In genomic region chr7:38147005-38147404, GRCh38 we compare ENCODE assay signal across 26 cellular contexts. TPM values are rescaled to one million over a fixed set of nuclear protein-coding genes. Genes with fewer than 3 reads are reported as not detected.
DNase-seq lines count a peak whose midpoint lies in the region; ATAC-seq and TF ChIP-seq lines count a peak whose summit lies in the region.
"Had no signal": no experiment of that assay in that cellular context is flagged by ENCODE, and none has a peak within 500 bp of the region (broad histone marks: within the 10 kb centered on the region; RNA-seq: fewer than 3 reads in every experiment).

No MANE protein-coding gene starts in this region.

- no peak overlapping the region for H3K23ac ChIP-seq in H9 (ENCODE audit: insufficient read length, low read depth, low read length)

- H4K5ac ChIP-seq in H9 (ENCODE audit: insufficient read length, low read depth, low read length), result no peak overlapping the region

- H3K36me3 Mint-ChIP-seq in GM23338 (ENCODE audit: low read depth) (no peaks in the 10 kb centered on the region), H9 (ENCODE audit: insufficient read depth in 1 of 3, low read depth in 3 of 3) (no peaks in the 10 kb centered on the region)
- H3K36me3 Mint-ChIP-seq: CD14-positive monocyte; natural killer cell treated with Interleukin-12 subunit alpha and Interleukin-12 subunit beta and Interleukin-15 and Interleukin-18, amount 100 ng/mL, for 72 hours; stimulated activated effector memory CD8-positive, alpha-beta T cell treated with anti-CD3 and anti-CD28 coated beads, Interleukin-12 subunit alpha, Interleukin-12 subunit beta, amount 100 ng/mL, for 72 hours had no signal

- H3K27me3 Mint-ChIP-seq in GM23338 (ENCODE audit: insufficient read depth, low read depth, poor library complexity) (no peaks in the 10 kb centered on the region), H9 (ENCODE audit: low read depth) (no peaks in the 10 kb centered on the region; the same call in 1 of the 2 replicates)

- no peak overlapping the region for H3K14ac ChIP-seq in H9 (ENCODE audit: insufficient read depth, low read length)

- H4K8ac ChIP-seq in H9 (replicated peaks; ENCODE audit: insufficient read length, low read depth, low read length), result no peak overlapping the region

- no peak overlapping the region for H2BK15ac ChIP-seq in H9 (ENCODE audit: low read depth, low read length)

- no peak overlapping the region for H3T11ph ChIP-seq in H9 (ENCODE audit: low read length)

- no peak overlapping the region for H2BK12ac ChIP-seq in H9 (ENCODE audit: insufficient read length, low read depth, low read length)

- ATAC-seq in GM23338 (no peak), RWPE2 (ENCODE audit: low read depth) (0 out of 3 replicates have a peak, but pooled peaks have one; percentile 21), left lung (peak; percentile 97), GM21737 (IDR thresholded peaks at IDR 0.05; ENCODE audit: unreplicated experiment) (no peak)
- ATAC-seq: natural killer cell treated with Interleukin-12 subunit alpha and Interleukin-12 subunit beta and Interleukin-15 and Interleukin-18, amount 100 ng/mL, for 72 hours; Panc1; stimulated activated effector memory CD8-positive, alpha-beta T cell treated with anti-CD3 and anti-CD28 coated beads, Interleukin-12 subunit alpha, Interleukin-12 subunit beta, amount 100 ng/mL, for 72 hours had no signal

- no peak overlapping the region for H2BK5ac ChIP-seq in H9 (ENCODE audit: insufficient read length, low read length)

- no peak overlapping the region for H3K56ac ChIP-seq in H9 (ENCODE audit: insufficient read length, low read depth, low read length)

- intact Hi-C loops in left lung (cut with DNase I), result no loop called here

- H3K27ac ChIP-seq in GM23338 (ENCODE audit: low read depth), result no peak overlapping the region
- no peak overlapping the region for H3K27ac ChIP-seq in RWPE2 (ENCODE audit: poor library complexity, severe bottlenecking)
- H3K27ac ChIP-seq in left lung, result no peak overlapping the region
- H3K27ac ChIP-seq in H9 (ENCODE audit: insufficient read length, low read depth, low read length), result no peak overlapping the region
- H3K27ac ChIP-seq: cardiac muscle cell, parathyroid adenoma, SK-N-MC, thoracic aorta, WERI-Rb-1 had no signal

- H4K20me1 ChIP-seq in GM23338 (replicated peaks; ENCODE audit: insufficient read depth) (no peaks in the 10 kb centered on the region), H9 (ENCODE audit: control insufficient read depth, insufficient read depth, insufficient read length) (no peaks in the 10 kb centered on the region)

- H3K4me3 ChIP-seq in GM23338 (no peak overlapping the region), RWPE2 (ENCODE audit: severe bottlenecking) (no peak overlapping the region), left lung (no peak overlapping the region)
- H3K4me3 ChIP-seq: cardiac muscle cell, SK-N-MC, thoracic aorta had no signal

- TF ChIP-seq CTCF in GM23338 (conservative IDR thresholded peaks at IDR 0.05; ENCODE audit: low read depth in 2 of 2) (no peak), RWPE2 (IDR thresholded peaks at IDR 0.05; ENCODE audit: poor library complexity, severe bottlenecking) (no peak), left lung (IDR thresholded peaks at IDR 0.05) (no peak), H9 (conservative IDR thresholded peaks at IDR 0.05) (no peak)

- no peaks in the 10 kb centered on the region for H3K9me3 Mint-ChIP-seq in GM23338
- H3K9me3 Mint-ChIP-seq in H9, result no peaks in the 10 kb centered on the region
- H3K9me3 Mint-ChIP-seq: activated CD4-positive, alpha-beta memory T cell treated with anti-CD3 and anti-CD28 coated beads, Interleukin-2, amount 10 ng/mL, durations not matched to agents 7 days and 5 days; natural killer cell treated with Interleukin-12 subunit alpha and Interleukin-12 subunit beta and Interleukin-15 and Interleukin-18, amount 100 ng/mL, for 72 hours; stimulated activated effector memory CD8-positive, alpha-beta T cell treated with anti-CD3 and anti-CD28 coated beads, Interleukin-12 subunit alpha, Interleukin-12 subunit beta, amount 100 ng/mL, for 72 hours had no signal

- no peak overlapping the region for H2BK20ac ChIP-seq in H9 (ENCODE audit: low read depth, low read length, poor library complexity, severe bottlenecking)

- H3K4me1 Mint-ChIP-seq in GM23338 (no peaks in the 10 kb centered on the region), H9 (peaks cover 0 to 4% of the 10 kb centered on the region in 2 experiments; a peak in 2 of 4 replicates)
- H3K4me1 Mint-ChIP-seq: activated CD4-positive, alpha-beta memory T cell treated with anti-CD3 and anti-CD28 coated beads, Interleukin-2, amount 10 ng/mL, durations not matched to agents 7 days and 5 days; stimulated activated effector memory CD8-positive, alpha-beta T cell treated with anti-CD3 and anti-CD28 coated beads, Interleukin-12 subunit alpha, Interleukin-12 subunit beta, amount 100 ng/mL, for 72 hours had no signal

- H3K9me2 ChIP-seq in GM23338 (ENCODE audit: insufficient read depth), result no peaks in the 10 kb centered on the region

- H3F3A ChIP-seq in GM23338 (replicated peaks; ENCODE audit: low read depth), result no peaks in the 10 kb centered on the region

- H3K4ac ChIP-seq in H9 (ENCODE audit: low read depth, low read length), result no peak overlapping the region

- DNase-seq in DMS53 (lab: John Stamatoyannopoulos, UW), result peak; percentile 89
- DNase-seq in GM23338 (ENCODE audit: low spot score), result no peak
- DNase-seq in RWPE2 (ENCODE audit: low spot score), result no peak
- DNase-seq in left lung, result peak in 1 of 2 donors; percentile 36
- DNase-seq in activated effector memory CD4-positive, alpha-beta T cell treated with anti-CD3 and anti-CD28 coated beads, Interleukin-2, amount 50 U/mL, for 16 hours, result no peak
- no peak for DNase-seq in HCEC 1CT
- no peak for DNase-seq in H9
- DNase-seq: activated CD4-positive, alpha-beta memory T cell treated with anti-CD3 and anti-CD28 coated beads, Interleukin-2, amount 10 ng/mL, durations not matched to agents 7 days and 5 days; activated naive CD4-positive, alpha-beta T cell treated with Interleukin-2 at 50 U/mL for 16 hours; amniotic stem cell; dermis blood vessel endothelial cell; GDM1; H7; kidney glomerular epithelial cell; NCI-H1436 treated with DMSO at 0.1 percent for 48 hours; T-helper 2 cell; WERI-Rb-1 had no signal

- no peak overlapping the region for H2AFZ ChIP-seq in GM23338
- no peak overlapping the region for H2AFZ ChIP-seq in H9 (ENCODE audit: low read length)
- H2AFZ ChIP-seq: parathyroid adenoma had no signal

- H3K4me2 ChIP-seq in GM23338 (no peak overlapping the region), H9 (ENCODE audit: insufficient read depth, insufficient read length, low read length) (no peak overlapping the region)

- no peaks in the 10 kb centered on the region for H3K4me1 ChIP-seq in GM23338 (ENCODE audit: insufficient read depth)
- no peaks in the 10 kb centered on the region for H3K4me1 ChIP-seq in RWPE2 (ENCODE audit: insufficient read depth, poor library complexity, severe bottlenecking)
- no peaks in the 10 kb centered on the region for H3K4me1 ChIP-seq in left lung
- no peaks in the 10 kb centered on the region for H3K4me1 ChIP-seq in H9 (ENCODE audit: insufficient read depth, low read length)
- H3K4me1 ChIP-seq: parathyroid adenoma had no signal

- no peak overlapping the region for H4K91ac ChIP-seq in H9 (ENCODE audit: insufficient read length, low read depth, low read length)

- H2AK5ac ChIP-seq in H9 (ENCODE audit: insufficient read length, low read length), result no peak overlapping the region

- H3K9ac ChIP-seq in H9 (ENCODE audit: extremely low read depth, insufficient read length, low read length), result no peak overlapping the region
- H3K9ac ChIP-seq: parathyroid adenoma had no signal

- H3K18ac ChIP-seq in H9 (ENCODE audit: insufficient read length, low read depth, low read length), result no peak overlapping the region

- H3K36me3 ChIP-seq in GM23338 (ENCODE audit: insufficient read depth) (no peaks in the 10 kb centered on the region), RWPE2 (ENCODE audit: low read depth) (no peaks in the 10 kb centered on the region), left lung (no peaks in the 10 kb centered on the region)
- H3K36me3 ChIP-seq: cardiac muscle cell, thoracic aorta, WERI-Rb-1 had no signal

- no peak overlapping the region for H2BK120ac ChIP-seq in H9 (ENCODE audit: low read depth, low read length, poor library complexity, severe bottlenecking)

- no CpG with 5 or more reads among the region's 2 CpGs for WGBS in H9 (ENCODE audit: extremely low coverage, insufficient read length, low lambda C conversion rate)

- H3K27me3 ChIP-seq in GM23338 (ENCODE audit: insufficient read depth) (no peaks in the 10 kb centered on the region), RWPE2 (ENCODE audit: insufficient read depth, poor library complexity, severe bottlenecking) (no peaks in the 10 kb centered on the region), left lung (no peaks in the 10 kb centered on the region), H9 (ENCODE audit: insufficient read depth, low read length) (no peaks in the 10 kb centered on the region)
- H3K27me3 ChIP-seq: cardiac muscle cell had no signal

- H3K79me2 ChIP-seq in GM23338 (replicated peaks; ENCODE audit: insufficient read depth) (no peaks in the 10 kb centered on the region), H9 (ENCODE audit: insufficient read depth, low read length) (no peaks in the 10 kb centered on the region)
- H3K79me2 ChIP-seq: parathyroid adenoma had no signal

- H3K4me3 Mint-ChIP-seq in GM23338 (no peak overlapping the region), H9 (no peak overlapping the region)
- H3K4me3 Mint-ChIP-seq: activated CD4-positive, alpha-beta memory T cell treated with anti-CD3 and anti-CD28 coated beads, Interleukin-2, amount 10 ng/mL, durations not matched to agents 7 days and 5 days; CD14-positive monocyte; natural killer cell treated with Interleukin-12 subunit alpha and Interleukin-12 subunit beta and Interleukin-15 and Interleukin-18, amount 100 ng/mL, for 72 hours; stimulated activated effector memory CD8-positive, alpha-beta T cell treated with anti-CD3 and anti-CD28 coated beads, Interleukin-12 subunit alpha, Interleukin-12 subunit beta, amount 100 ng/mL, for 72 hours had no signal

- no peaks in the 10 kb centered on the region for H3K23me2 ChIP-seq in H9 (ENCODE audit: insufficient read length, low read depth, low read length, poor library complexity, severe bottlenecking)

- H3K9me3 ChIP-seq in RWPE2 (ENCODE audit: severe bottlenecking), result no peaks in the 10 kb centered on the region
- no peaks in the 10 kb centered on the region for H3K9me3 ChIP-seq in left lung
- no peaks in the 10 kb centered on the region for H3K9me3 ChIP-seq in H9 (ENCODE audit: control insufficient read depth, low read depth, low read length)
- H3K9me3 ChIP-seq: thoracic aorta had no signal

- no peaks in the 10 kb centered on the region for H3K79me1 ChIP-seq in H9 (ENCODE audit: insufficient read depth, low read depth, low read length, poor library complexity, severe bottlenecking)

- peak overlapping the region; percentile 71 for H3K27ac Mint-ChIP-seq in GM23338
- no peak overlapping the region for H3K27ac Mint-ChIP-seq in H9
- H3K27ac Mint-ChIP-seq: activated CD4-positive, alpha-beta memory T cell treated with anti-CD3 and anti-CD28 coated beads, Interleukin-2, amount 10 ng/mL, durations not matched to agents 7 days and 5 days; natural killer cell treated with Interleukin-12 subunit alpha and Interleukin-12 subunit beta and Interleukin-15 and Interleukin-18, amount 100 ng/mL, for 72 hours; stimulated activated effector memory CD8-positive, alpha-beta T cell treated with anti-CD3 and anti-CD28 coated beads, Interleukin-12 subunit alpha, Interleukin-12 subunit beta, amount 100 ng/mL, for 72 hours had no signal

RNA-seq across cellular contexts. Expression of gene STARD3NL, which starts 31.0 kb away (rescaled TPM):
- 54.3 and 55.3 TPM in 2 replicates for total RNA-seq in GM23338 (2014; rRNA removed; shearing (Covaris generic))
- 51.7 and 55.1 TPM in 2 replicates for polyA plus RNA-seq in GM23338 (2016; fragmentation: Nextera tagmentation; extraction: Ambion mirVana)
- total RNA-seq in left lung (10 to 100 TPM; 53.4 to 62.2 TPM), H9 (2021) (33.5 and 36.5 TPM in 2 replicates)

Comparison
In these comparisons a context has a peak if more than half of its experiments do, and no peak if none do; other contexts are left out.
1. ATAC-seq: peak in RWPE2 (single experiment) and left lung (single experiment); none in GM23338 (single experiment) and GM21737 (single experiment).